In the genomic region with DNA sequence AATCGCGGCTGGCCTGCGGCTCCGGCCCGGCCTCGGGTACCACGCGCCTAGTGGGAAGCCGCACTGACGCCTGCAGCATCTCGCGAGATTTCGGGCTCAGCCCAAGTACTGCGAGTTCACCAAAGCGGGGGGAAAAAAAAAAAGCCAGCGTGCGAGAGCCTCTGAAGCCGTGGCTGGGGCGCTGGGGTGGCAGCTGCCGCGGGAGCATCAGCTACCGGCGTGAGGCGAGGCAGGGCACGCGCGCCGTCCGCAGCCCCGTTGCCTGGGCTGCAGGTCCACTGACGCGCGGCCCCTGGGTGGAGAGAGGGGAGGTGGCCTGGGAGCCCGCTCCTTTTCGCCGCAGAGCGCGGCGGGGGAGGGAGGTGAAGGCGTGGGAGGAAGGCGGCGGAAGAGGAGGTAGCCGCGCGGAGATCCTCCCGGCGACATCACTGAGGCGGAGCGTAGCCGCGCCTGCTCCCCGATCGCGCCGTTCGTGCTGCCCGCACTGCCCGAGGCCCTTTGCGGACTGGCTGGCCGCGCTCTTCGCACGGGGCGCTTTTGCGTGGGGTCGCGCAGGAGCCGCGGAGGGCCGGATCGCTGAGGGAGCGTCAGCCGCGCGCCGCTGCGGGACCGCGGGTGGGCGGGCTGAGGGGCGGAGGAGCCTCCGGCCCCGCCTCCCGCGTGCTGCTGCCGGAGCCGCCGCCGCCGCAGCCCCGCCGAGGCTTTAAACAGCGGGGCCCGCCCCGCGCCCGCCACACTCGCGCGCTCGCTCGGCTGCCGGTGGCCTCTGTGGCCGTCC, we compare ENCODE assay signal across 1 cellular context.
TF ChIP-seq lines count a peak whose summit lies in the region.

A gene (plus strand): TSS at position 734 of the 778 bp plus-strand sequence. CDS start 189 bp downstream, outside the sequence.

TF ChIP-seq in H1, 55 proteins besides CTCF, POLR2A, EP300 and RAD21:
- TF ChIP-seq CTBP2 (IDR thresholded peaks at IDR 0.05; ENCODE audit: borderline replicate concordance, insufficient read depth, insufficient read length, low read length), result no peak
- TF ChIP-seq TAF1 (IDR thresholded peaks at IDR 0.05; ENCODE audit: low read depth, low read length), result peak; percentile 76
- no peak for TF ChIP-seq RXRA (IDR thresholded peaks at IDR 0.05; ENCODE audit: insufficient read depth, low read depth, low read length)
- TF ChIP-seq CEBPB (IDR thresholded peaks at IDR 0.05; ENCODE audit: low read depth, low read length), result no peak
- TF ChIP-seq POU5F1 (IDR thresholded peaks at IDR 0.05; ENCODE audit: low read depth, low read length), result no peak
- TF ChIP-seq SIX5 (IDR thresholded peaks at IDR 0.05; ENCODE audit: low read depth, low read length), result no peak
- TF ChIP-seq SIN3A (conservative IDR thresholded peaks at IDR 0.05 in 1 of 2, IDR thresholded peaks at IDR 0.05 in 1 of 2; ENCODE audit: low read depth in 1 of 2, low read length in 2 of 2), result peak in 1 of 2 experiments; percentile 12; a peak in 1 of 4 replicates
- no peak for TF ChIP-seq NANOG (IDR thresholded peaks at IDR 0.05; ENCODE audit: insufficient read depth, low read depth, low read length, poor library complexity, severe bottlenecking)
- no peak for TF ChIP-seq CBX8 (IDR thresholded peaks at IDR 0.05; ENCODE audit: borderline replicate concordance, low read depth, low read length)
- peak; percentile 87 for TF ChIP-seq BRCA1 (IDR thresholded peaks at IDR 0.05; ENCODE audit: low read depth, low read length)
- TF ChIP-seq TCF12 (IDR thresholded peaks at IDR 0.05; ENCODE audit: low read depth, low read length), result no peak
- peak; percentile 29; the same call in 1 of the 2 replicates for TF ChIP-seq BACH1 (IDR thresholded peaks at IDR 0.05; ENCODE audit: low read length)
- no peak for TF ChIP-seq EGR1 (IDR thresholded peaks at IDR 0.05; ENCODE audit: borderline replicate concordance, low read depth, low read length)
- TF ChIP-seq, protein P1, sequence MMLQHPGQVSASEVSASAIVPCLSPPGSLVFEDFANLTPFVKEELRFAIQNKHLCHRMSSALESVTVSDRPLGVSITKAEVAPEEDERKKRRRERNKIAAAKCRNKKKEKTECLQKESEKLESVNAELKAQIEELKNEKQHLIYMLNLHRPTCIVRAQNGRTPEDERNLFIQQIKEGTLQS (IDR thresholded peaks at IDR 0.05; ENCODE audit: insufficient read depth, low read depth, low read length), result no peak
- TF ChIP-seq PHF8 (conservative IDR thresholded peaks at IDR 0.05; ENCODE audit: low read depth, low read length), result peak; percentile 71
- TF ChIP-seq POLR2AphosphoS5 (IDR thresholded peaks at IDR 0.05; ENCODE audit: low read depth, low read length), result peak; percentile 37; the same call in 1 of the 2 replicates
- TF ChIP-seq FOSL1 (IDR thresholded peaks at IDR 0.05; ENCODE audit: insufficient read depth, low read depth, low read length), result no peak
- no peak for TF ChIP-seq SAP30 (IDR thresholded peaks at IDR 0.05; ENCODE audit: insufficient read depth, insufficient replicate concordance, low read length)
- peak; percentile 83 for TF ChIP-seq TBP (IDR thresholded peaks at IDR 0.05; ENCODE audit: low read depth, low read length)
- TF ChIP-seq ASH2L (IDR thresholded peaks at IDR 0.05; ENCODE audit: low read length), result peak; percentile 89
- TF ChIP-seq MAFK (IDR thresholded peaks at IDR 0.05; ENCODE audit: low read depth, low read length), result no peak
- TF ChIP-seq JUN (IDR thresholded peaks at IDR 0.05; ENCODE audit: low read depth, low read length), result no peak
- TF ChIP-seq NRF1 (IDR thresholded peaks at IDR 0.05; ENCODE audit: low read depth, low read length), result no peak
- TF ChIP-seq KDM4A (IDR thresholded peaks at IDR 0.05; ENCODE audit: low read depth, low read length, severe bottlenecking), result peak; percentile 88
- TF ChIP-seq, protein P2, sequence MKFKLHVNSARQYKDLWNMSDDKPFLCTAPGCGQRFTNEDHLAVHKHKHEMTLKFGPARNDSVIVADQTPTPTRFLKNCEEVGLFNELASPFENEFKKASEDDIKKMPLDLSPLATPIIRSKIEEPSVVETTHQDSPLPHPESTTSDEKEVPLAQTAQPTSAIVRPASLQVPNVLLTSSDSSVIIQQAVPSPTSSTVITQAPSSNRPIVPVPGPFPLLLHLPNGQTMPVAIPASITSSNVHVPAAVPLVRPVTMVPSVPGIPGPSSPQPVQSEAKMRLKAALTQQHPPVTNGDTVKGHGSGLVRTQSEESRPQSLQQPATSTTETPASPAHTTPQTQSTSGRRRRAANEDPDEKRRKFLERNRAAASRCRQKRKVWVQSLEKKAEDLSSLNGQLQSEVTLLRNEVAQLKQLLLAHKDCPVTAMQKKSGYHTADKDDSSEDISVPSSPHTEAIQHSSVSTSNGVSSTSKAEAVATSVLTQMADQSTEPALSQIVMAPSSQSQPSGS (IDR thresholded peaks at IDR 0.05; ENCODE audit: low read length), result 0 out of 2 replicates have a peak, but pooled peaks have one; percentile 34
- TF ChIP-seq, protein P3, sequence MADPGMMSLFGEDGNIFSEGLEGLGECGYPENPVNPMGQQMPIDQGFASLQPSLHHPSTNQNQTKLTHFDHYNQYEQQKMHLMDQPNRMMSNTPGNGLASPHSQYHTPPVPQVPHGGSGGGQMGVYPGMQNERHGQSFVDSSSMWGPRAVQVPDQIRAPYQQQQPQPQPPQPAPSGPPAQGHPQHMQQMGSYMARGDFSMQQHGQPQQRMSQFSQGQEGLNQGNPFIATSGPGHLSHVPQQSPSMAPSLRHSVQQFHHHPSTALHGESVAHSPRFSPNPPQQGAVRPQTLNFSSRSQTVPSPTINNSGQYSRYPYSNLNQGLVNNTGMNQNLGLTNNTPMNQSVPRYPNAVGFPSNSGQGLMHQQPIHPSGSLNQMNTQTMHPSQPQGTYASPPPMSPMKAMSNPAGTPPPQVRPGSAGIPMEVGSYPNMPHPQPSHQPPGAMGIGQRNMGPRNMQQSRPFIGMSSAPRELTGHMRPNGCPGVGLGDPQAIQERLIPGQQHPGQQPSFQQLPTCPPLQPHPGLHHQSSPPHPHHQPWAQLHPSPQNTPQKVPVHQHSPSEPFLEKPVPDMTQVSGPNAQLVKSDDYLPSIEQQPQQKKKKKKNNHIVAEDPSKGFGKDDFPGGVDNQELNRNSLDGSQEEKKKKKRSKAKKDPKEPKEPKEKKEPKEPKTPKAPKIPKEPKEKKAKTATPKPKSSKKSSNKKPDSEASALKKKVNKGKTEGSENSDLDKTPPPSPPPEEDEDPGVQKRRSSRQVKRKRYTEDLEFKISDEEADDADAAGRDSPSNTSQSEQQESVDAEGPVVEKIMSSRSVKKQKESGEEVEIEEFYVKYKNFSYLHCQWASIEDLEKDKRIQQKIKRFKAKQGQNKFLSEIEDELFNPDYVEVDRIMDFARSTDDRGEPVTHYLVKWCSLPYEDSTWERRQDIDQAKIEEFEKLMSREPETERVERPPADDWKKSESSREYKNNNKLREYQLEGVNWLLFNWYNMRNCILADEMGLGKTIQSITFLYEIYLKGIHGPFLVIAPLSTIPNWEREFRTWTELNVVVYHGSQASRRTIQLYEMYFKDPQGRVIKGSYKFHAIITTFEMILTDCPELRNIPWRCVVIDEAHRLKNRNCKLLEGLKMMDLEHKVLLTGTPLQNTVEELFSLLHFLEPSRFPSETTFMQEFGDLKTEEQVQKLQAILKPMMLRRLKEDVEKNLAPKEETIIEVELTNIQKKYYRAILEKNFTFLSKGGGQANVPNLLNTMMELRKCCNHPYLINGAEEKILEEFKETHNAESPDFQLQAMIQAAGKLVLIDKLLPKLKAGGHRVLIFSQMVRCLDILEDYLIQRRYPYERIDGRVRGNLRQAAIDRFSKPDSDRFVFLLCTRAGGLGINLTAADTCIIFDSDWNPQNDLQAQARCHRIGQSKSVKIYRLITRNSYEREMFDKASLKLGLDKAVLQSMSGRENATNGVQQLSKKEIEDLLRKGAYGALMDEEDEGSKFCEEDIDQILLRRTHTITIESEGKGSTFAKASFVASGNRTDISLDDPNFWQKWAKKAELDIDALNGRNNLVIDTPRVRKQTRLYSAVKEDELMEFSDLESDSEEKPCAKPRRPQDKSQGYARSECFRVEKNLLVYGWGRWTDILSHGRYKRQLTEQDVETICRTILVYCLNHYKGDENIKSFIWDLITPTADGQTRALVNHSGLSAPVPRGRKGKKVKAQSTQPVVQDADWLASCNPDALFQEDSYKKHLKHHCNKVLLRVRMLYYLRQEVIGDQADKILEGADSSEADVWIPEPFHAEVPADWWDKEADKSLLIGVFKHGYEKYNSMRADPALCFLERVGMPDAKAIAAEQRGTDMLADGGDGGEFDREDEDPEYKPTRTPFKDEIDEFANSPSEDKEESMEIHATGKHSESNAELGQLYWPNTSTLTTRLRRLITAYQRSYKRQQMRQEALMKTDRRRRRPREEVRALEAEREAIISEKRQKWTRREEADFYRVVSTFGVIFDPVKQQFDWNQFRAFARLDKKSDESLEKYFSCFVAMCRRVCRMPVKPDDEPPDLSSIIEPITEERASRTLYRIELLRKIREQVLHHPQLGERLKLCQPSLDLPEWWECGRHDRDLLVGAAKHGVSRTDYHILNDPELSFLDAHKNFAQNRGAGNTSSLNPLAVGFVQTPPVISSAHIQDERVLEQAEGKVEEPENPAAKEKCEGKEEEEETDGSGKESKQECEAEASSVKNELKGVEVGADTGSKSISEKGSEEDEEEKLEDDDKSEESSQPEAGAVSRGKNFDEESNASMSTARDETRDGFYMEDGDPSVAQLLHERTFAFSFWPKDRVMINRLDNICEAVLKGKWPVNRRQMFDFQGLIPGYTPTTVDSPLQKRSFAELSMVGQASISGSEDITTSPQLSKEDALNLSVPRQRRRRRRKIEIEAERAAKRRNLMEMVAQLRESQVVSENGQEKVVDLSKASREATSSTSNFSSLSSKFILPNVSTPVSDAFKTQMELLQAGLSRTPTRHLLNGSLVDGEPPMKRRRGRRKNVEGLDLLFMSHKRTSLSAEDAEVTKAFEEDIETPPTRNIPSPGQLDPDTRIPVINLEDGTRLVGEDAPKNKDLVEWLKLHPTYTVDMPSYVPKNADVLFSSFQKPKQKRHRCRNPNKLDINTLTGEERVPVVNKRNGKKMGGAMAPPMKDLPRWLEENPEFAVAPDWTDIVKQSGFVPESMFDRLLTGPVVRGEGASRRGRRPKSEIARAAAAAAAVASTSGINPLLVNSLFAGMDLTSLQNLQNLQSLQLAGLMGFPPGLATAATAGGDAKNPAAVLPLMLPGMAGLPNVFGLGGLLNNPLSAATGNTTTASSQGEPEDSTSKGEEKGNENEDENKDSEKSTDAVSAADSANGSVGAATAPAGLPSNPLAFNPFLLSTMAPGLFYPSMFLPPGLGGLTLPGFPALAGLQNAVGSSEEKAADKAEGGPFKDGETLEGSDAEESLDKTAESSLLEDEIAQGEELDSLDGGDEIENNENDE (IDR thresholded peaks at IDR 0.05; ENCODE audit: insufficient replicate concordance, low read length), result no peak
- TF ChIP-seq CHD1 (IDR thresholded peaks at IDR 0.05; ENCODE audit: low read depth, low read length), result no peak
- no peak for TF ChIP-seq EZH2 (IDR thresholded peaks at IDR 0.05; ENCODE audit: low read depth, low read length, severe bottlenecking)
- peak; percentile 35; the same call in 1 of the 2 replicates for TF ChIP-seq CREB1 (IDR thresholded peaks at IDR 0.05)
- TF ChIP-seq HDAC6 (IDR thresholded peaks at IDR 0.05; ENCODE audit: low read depth, low read length), result no peak
- no peak for TF ChIP-seq SRF (IDR thresholded peaks at IDR 0.05; ENCODE audit: low read depth, low read length)
- TF ChIP-seq KDM1A (IDR thresholded peaks at IDR 0.05; ENCODE audit: borderline replicate concordance, low read length), result no peak; the same call in 1 of the 2 replicates
- TF ChIP-seq, protein P4, sequence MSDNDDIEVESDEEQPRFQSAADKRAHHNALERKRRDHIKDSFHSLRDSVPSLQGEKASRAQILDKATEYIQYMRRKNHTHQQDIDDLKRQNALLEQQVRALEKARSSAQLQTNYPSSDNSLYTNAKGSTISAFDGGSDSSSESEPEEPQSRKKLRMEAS (IDR thresholded peaks at IDR 0.05), result peak; percentile 94
- TF ChIP-seq GABPA (IDR thresholded peaks at IDR 0.05; ENCODE audit: borderline replicate concordance, insufficient read depth, low read length), result no peak
- peak; percentile 25; the same call in 1 of the 2 replicates for TF ChIP-seq GTF2F1 (IDR thresholded peaks at IDR 0.05; ENCODE audit: borderline replicate concordance, low read depth, low read length)
- TF ChIP-seq CHD2 (IDR thresholded peaks at IDR 0.05; ENCODE audit: low read length), result peak; percentile 97
- TF ChIP-seq HDAC2 (IDR thresholded peaks at IDR 0.05; ENCODE audit: borderline replicate concordance in 1 of 2, low read depth in 2 of 2, low read length in 2 of 2), result peak in 1 of 2 experiments; percentile 80; a peak in 1 of 4 replicates
- no peak for TF ChIP-seq RFX5 (IDR thresholded peaks at IDR 0.05; ENCODE audit: borderline replicate concordance, low read depth, low read length)
- TF ChIP-seq, protein P5, sequence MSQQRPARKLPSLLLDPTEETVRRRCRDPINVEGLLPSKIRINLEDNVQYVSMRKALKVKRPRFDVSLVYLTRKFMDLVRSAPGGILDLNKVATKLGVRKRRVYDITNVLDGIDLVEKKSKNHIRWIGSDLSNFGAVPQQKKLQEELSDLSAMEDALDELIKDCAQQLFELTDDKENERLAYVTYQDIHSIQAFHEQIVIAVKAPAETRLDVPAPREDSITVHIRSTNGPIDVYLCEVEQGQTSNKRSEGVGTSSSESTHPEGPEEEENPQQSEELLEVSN (IDR thresholded peaks at IDR 0.05), result peak; percentile 92
- TF ChIP-seq SP4 (IDR thresholded peaks at IDR 0.05; ENCODE audit: low read length), result no peak
- no peak for TF ChIP-seq ZNF274 (IDR thresholded peaks at IDR 0.05; ENCODE audit: borderline replicate concordance, extremely low read depth, low read length)
- TF ChIP-seq SP2 (IDR thresholded peaks at IDR 0.05; ENCODE audit: low read length), result no peak
- peak; percentile 44 for TF ChIP-seq TAF7 (optimal IDR thresholded peaks at IDR 0.05; ENCODE audit: borderline replicate concordance, low read depth, low read length)
- TF ChIP-seq TEAD4 (IDR thresholded peaks at IDR 0.05; ENCODE audit: low read depth, low read length), result no peak
- no peak for TF ChIP-seq JUND (IDR thresholded peaks at IDR 0.05; ENCODE audit: low read length)
- 0 out of 2 replicates have a peak, but pooled peaks have one; percentile 68 for TF ChIP-seq RBBP5 (IDR thresholded peaks at IDR 0.05; ENCODE audit: borderline replicate concordance, low read depth, low read length)
- TF ChIP-seq KDM5A (IDR thresholded peaks at IDR 0.05; ENCODE audit: low read length), result no peak
